Comparison of ENCODE assay signal across 37 cellular contexts in genomic region chr13:20680416-20681080, GRCh38. TPM values are rescaled to one million over a fixed set of nuclear protein-coding genes. Genes with fewer than 3 reads are reported as not detected.
"Had no signal": no experiment of that assay in that cellular context is flagged by ENCODE, and none has a peak within 500 bp of the region (broad histone marks: within the 10 kb centered on the region; RNA-seq: fewer than 3 reads in every experiment).

No MANE protein-coding gene starts in this region.

- H3K4me1 ChIP-seq: adrenal gland had no signal

- H3K27me3 ChIP-seq: adrenal gland, cardiac muscle cell had no signal

- H3K27ac Mint-ChIP-seq: activated B cell treated with CpG ODN at 0.5 μM for 24 hours; activated CD4-positive, alpha-beta memory T cell treated with anti-CD3 and anti-CD28 coated beads for 36 hours; activated CD4-positive, alpha-beta T cell treated with anti-CD3 and anti-CD28 coated beads, Interleukin-2, amount 10 ng/mL, durations not matched to agents 24 days and 14 days; activated CD8-positive, alpha-beta T cell treated with anti-CD3 and anti-CD28 coated beads for 36 hours; activated naive CD4-positive, alpha-beta T cell treated with anti-CD3 and anti-CD28 coated beads for 36 hours; activated naive CD4-positive, alpha-beta T cell treated with anti-CD3 and anti-CD28 coated beads, Interleukin-2, amount 50 U/mL, for 72 hours; activated naive CD8-positive, alpha-beta T cell treated with anti-CD3 and anti-CD28 coated beads for 36 hours; activated T-cell treated with anti-CD3 and anti-CD28 coated beads, Interleukin-2, amount 50 U/mL, for 72 hours; activated T-helper 1 cell treated with anti-CD3 and anti-CD28 coated beads, Interleukin-12 subunit alpha, Interleukin-12 subunit beta, Interleukin-2, Interleukin-4 antibody, amounts not matched to agents 30 ng/mL and 10 ng/mL and 1 ng/mL, durations not matched to agents 14 hours and 24 hours and 36 hours; activated T-helper 17 cell treated with anti-CD3 and anti-CD28 coated beads, Interleukin-2, amount 50 U/mL, for 72 hours; brain; T-helper 1 cell treated with Interleukin-12 subunit alpha and Interleukin-12 subunit beta and Interleukin-4 antibody, amounts not matched to agents 30 μg/mL and 1 μg/mL, for 36 hours; T-helper 2 cell treated with Interferon-gamma antibody and Interleukin-4, amounts not matched to agents 5 μg/mL and 100 μg/mL, for 36 hours had no signal

- H3K4me3 ChIP-seq: adrenal gland, cardiac muscle cell had no signal

- H3K9me3 ChIP-seq: adrenal gland had no signal

- H3K27me3 Mint-ChIP-seq: activated B cell treated with CpG ODN at 0.5 μM for 24 hours; activated CD4-positive, alpha-beta memory T cell treated with anti-CD3 and anti-CD28 coated beads for 36 hours; activated CD4-positive, alpha-beta T cell treated with anti-CD3 and anti-CD28 coated beads, Interleukin-2, amount 10 ng/mL, durations not matched to agents 24 days and 14 days; activated CD8-positive, alpha-beta T cell treated with anti-CD3 and anti-CD28 coated beads for 36 hours; activated naive CD8-positive, alpha-beta T cell treated with anti-CD3 and anti-CD28 coated beads for 36 hours; activated T-helper 17 cell treated with anti-CD3 and anti-CD28 coated beads, Interleukin-2, amount 50 U/mL, for 72 hours; central memory CD8-positive, alpha-beta T cell had no signal

- ATAC-seq: activated CD8-positive, alpha-beta T cell treated with anti-CD3 and anti-CD28 coated beads for 36 hours; activated naive CD4-positive, alpha-beta T cell treated with anti-CD3 and anti-CD28 coated beads, Interleukin-2, amount 50 U/mL, for 72 hours; activated T-cell treated with anti-CD3 and anti-CD28 coated beads, Interleukin-2, amount 50 U/mL, for 4 hours; activated T-cell treated with anti-CD3 and anti-CD28 coated beads, Interleukin-2, amount 50 U/mL, for 72 hours; activated T-helper 17 cell treated with anti-CD3 and anti-CD28 coated beads, Interleukin-2, amount 50 U/mL, for 72 hours had no signal

- H3K9me3 Mint-ChIP-seq: activated B cell treated with CpG ODN at 0.5 μM for 24 hours; activated CD4-positive, alpha-beta memory T cell treated with anti-CD3 and anti-CD28 coated beads for 36 hours; activated CD4-positive, alpha-beta T cell treated with anti-CD3 and anti-CD28 coated beads, Interleukin-2, amount 10 ng/mL, durations not matched to agents 24 days and 14 days; activated CD8-positive, alpha-beta T cell treated with anti-CD3 and anti-CD28 coated beads for 36 hours; activated naive CD4-positive, alpha-beta T cell treated with anti-CD3 and anti-CD28 coated beads for 36 hours; activated naive CD4-positive, alpha-beta T cell treated with anti-CD3 and anti-CD28 coated beads, Interleukin-2, amount 50 U/mL, for 72 hours; activated naive CD8-positive, alpha-beta T cell treated with anti-CD3 and anti-CD28 coated beads for 36 hours; activated T-cell treated with anti-CD3 and anti-CD28 coated beads, Interleukin-2, amount 50 U/mL, for 4 hours; activated T-cell treated with anti-CD3 and anti-CD28 coated beads, Interleukin-2, amount 50 U/mL, for 72 hours; activated T-helper 1 cell treated with anti-CD3 and anti-CD28 coated beads, Interleukin-12 subunit alpha, Interleukin-12 subunit beta, Interleukin-2, Interleukin-4 antibody, amounts not matched to agents 30 ng/mL and 10 ng/mL and 1 ng/mL, durations not matched to agents 14 hours and 24 hours and 36 hours; activated T-helper 17 cell treated with anti-CD3 and anti-CD28 coated beads, Interleukin-2, amount 50 U/mL, for 72 hours; brain; central memory CD8-positive, alpha-beta T cell; T-helper 1 cell treated with Interleukin-12 subunit alpha and Interleukin-12 subunit beta and Interleukin-4 antibody, amounts not matched to agents 30 μg/mL and 1 μg/mL, for 36 hours; T-helper 2 cell treated with Interferon-gamma antibody and Interleukin-4, amounts not matched to agents 5 μg/mL and 100 μg/mL, for 36 hours had no signal

- DNase-seq: activated B cell treated with CpG ODN at 0.5 μM for 24 hours; activated CD4-positive, alpha-beta memory T cell treated with anti-CD3 and anti-CD28 coated beads for 36 hours; activated CD4-positive, alpha-beta T cell treated with anti-CD3 and anti-CD28 coated beads for 4 hours; activated CD4-positive, alpha-beta T cell treated with anti-CD3 and anti-CD28 coated beads, Interleukin-2, amount 10 ng/mL, durations not matched to agents 24 days and 14 days; activated CD4-positive, alpha-beta T cell treated with anti-CD3 and anti-CD28 coated beads, Interleukin-2, amount 50 U/mL, for 1 hour; activated CD4-positive, alpha-beta T cell treated with anti-CD3 and anti-CD28 coated beads, Interleukin-2, amount 50 U/mL, for 4 hours; activated CD4-positive, CD25-positive, alpha-beta regulatory T cell treated with anti-CD3 and anti-CD28 coated beads, Interleukin-2, amount 50 U/mL, for 72 hours; activated CD8-positive, alpha-beta memory T cell treated with anti-CD3 and anti-CD28 coated beads, Interleukin-2, amount 50 U/mL, for 4 hours; activated CD8-positive, alpha-beta T cell treated with anti-CD3 and anti-CD28 coated beads for 36 hours; activated effector memory CD4-positive, alpha-beta T cell treated with anti-CD3 and anti-CD28 coated beads, Interleukin-2, amount 50 U/mL, for 16 hours; activated gamma-delta T cell treated with Interleukin-2 at 50 U/mL for 16 hours; activated naive CD4-positive, alpha-beta T cell; activated naive CD4-positive, alpha-beta T cell treated with anti-CD3 and anti-CD28 coated beads for 36 hours; activated naive CD4-positive, alpha-beta T cell treated with anti-CD3 and anti-CD28 coated beads, Interleukin-2, amount 50 U/mL, for 16 hours; activated naive CD8-positive, alpha-beta T cell treated with anti-CD3 and anti-CD28 coated beads for 36 hours; activated T-cell treated with anti-CD3 and anti-CD28 coated beads for 4 hours; activated T-cell treated with anti-CD3 and anti-CD28 coated beads, Interleukin-2, amount 50 U/mL, for 1 hour; activated T-cell treated with anti-CD3 and anti-CD28 coated beads, Interleukin-2, amount 50 U/mL, for 4 hours; activated T-cell treated with anti-CD3 and anti-CD28 coated beads, Interleukin-2, amount 50 U/mL, for 72 hours; adrenal gland; aorta; caudate nucleus; cerebellar nuclear complex; T-helper 1 cell; T-helper 2 cell; T-helper 9 cell had no signal

- H3K36me3 Mint-ChIP-seq: activated CD4-positive, alpha-beta memory T cell treated with anti-CD3 and anti-CD28 coated beads for 36 hours; activated naive CD4-positive, alpha-beta T cell treated with anti-CD3 and anti-CD28 coated beads, Interleukin-2, amount 50 U/mL, for 72 hours; activated naive CD8-positive, alpha-beta T cell treated with anti-CD3 and anti-CD28 coated beads for 36 hours had no signal

- H3K4me3 Mint-ChIP-seq: activated B cell treated with CpG ODN at 0.5 μM for 24 hours; activated CD4-positive, alpha-beta memory T cell treated with anti-CD3 and anti-CD28 coated beads for 36 hours; activated CD4-positive, alpha-beta T cell treated with anti-CD3 and anti-CD28 coated beads, Interleukin-2, amount 10 ng/mL, durations not matched to agents 24 days and 14 days; activated CD8-positive, alpha-beta T cell treated with anti-CD3 and anti-CD28 coated beads for 36 hours; activated naive CD4-positive, alpha-beta T cell treated with anti-CD3 and anti-CD28 coated beads for 36 hours; activated naive CD8-positive, alpha-beta T cell treated with anti-CD3 and anti-CD28 coated beads for 36 hours; activated T-cell treated with anti-CD3 and anti-CD28 coated beads, Interleukin-2, amount 50 U/mL, for 4 hours; activated T-cell treated with anti-CD3 and anti-CD28 coated beads, Interleukin-2, amount 50 U/mL, for 72 hours; activated T-helper 1 cell treated with anti-CD3 and anti-CD28 coated beads, Interleukin-12 subunit alpha, Interleukin-12 subunit beta, Interleukin-2, Interleukin-4 antibody, amounts not matched to agents 30 ng/mL and 10 ng/mL and 1 ng/mL, durations not matched to agents 14 hours and 24 hours and 36 hours; activated T-helper 17 cell treated with anti-CD3 and anti-CD28 coated beads, Interleukin-2, amount 50 U/mL, for 72 hours; brain; central memory CD8-positive, alpha-beta T cell; T-helper 1 cell treated with Interleukin-12 subunit alpha and Interleukin-12 subunit beta and Interleukin-4 antibody, amounts not matched to agents 30 μg/mL and 1 μg/mL, for 36 hours; T-helper 2 cell treated with Interferon-gamma antibody and Interleukin-4, amounts not matched to agents 5 μg/mL and 100 μg/mL, for 36 hours had no signal

- FAIRE-seq: bronchial epithelial cell, TTC549 had no signal

- H3K36me3 ChIP-seq: adrenal gland, cardiac muscle cell had no signal

- H3K27ac ChIP-seq: adrenal gland, cardiac muscle cell, VCaP had no signal

- H3K4me1 Mint-ChIP-seq: activated B cell treated with CpG ODN at 0.5 μM for 24 hours; activated CD4-positive, alpha-beta T cell treated with anti-CD3 and anti-CD28 coated beads, Interleukin-2, amount 10 ng/mL, durations not matched to agents 24 days and 14 days; activated naive CD8-positive, alpha-beta T cell treated with anti-CD3 and anti-CD28 coated beads for 36 hours; activated T-helper 17 cell treated with anti-CD3 and anti-CD28 coated beads, Interleukin-2, amount 50 U/mL, for 72 hours; central memory CD8-positive, alpha-beta T cell had no signal

RNA-seq across cellular contexts. Expression of gene IL17D, which starts 23.0 kb away (rescaled TPM):
- total RNA-seq: activated B cell treated with CpG ODN at 0.5 μM for 24 hours; activated CD4-positive, alpha-beta T cell treated with anti-CD3 and anti-CD28 coated beads, Interleukin-2, amount 10 ng/mL, durations not matched to agents 24 days and 14 days had no signal
